Comparison of ENCODE assay signal across 8 cellular contexts in genomic region chr4:112817933-112818921, GRCh38.
DNase-seq lines count a peak whose midpoint lies in the region; ATAC-seq and TF ChIP-seq lines count a peak whose summit lies in the region.

No MANE protein-coding gene starts in this region.

- no peak overlapping the region for H3K4me3 Mint-ChIP-seq in CD4-positive, alpha-beta T cell
- peak overlapping the region; percentile 73 for H3K4me3 Mint-ChIP-seq in activated CD8-positive, alpha-beta memory T cell treated with anti-CD3 and anti-CD28 coated beads, Interleukin-2, amount 10 ng/mL, durations not matched to agents 7 days and 5 days
- peak overlapping the region; percentile 38 for H3K4me3 Mint-ChIP-seq in natural killer cell treated with Interleukin-12 subunit alpha and Interleukin-12 subunit beta and Interleukin-15 and Interleukin-18, amount 100 ng/mL, for 72 hours

- H3K4me3 ChIP-seq in fibroblast of pulmonary artery (replicated peaks; ENCODE audit: low read depth, low read length) (peak overlapping the region; percentile 62), tibial nerve (peak overlapping the region; percentile 43 to 54 (median 48))

- CTCF ChIA-PET in CD4-positive, alpha-beta T cell (lab: Charles Lee) = no interaction called here
- CTCF ChIA-PET in activated CD8-positive, alpha-beta memory T cell treated with anti-CD3 and anti-CD28 coated beads, Interleukin-2, amount 10 ng/mL, durations not matched to agents 7 days and 5 days (lab: Charles Lee) = interaction anchor here (1.8 kb wide), 1 partner anchor 134 kb away, joined by 4 read pairs; no protein-coding TSS in a partner anchor

- no peaks in the 10 kb centered on the region for H3K36me3 Mint-ChIP-seq in CD4-positive, alpha-beta T cell (ENCODE audit: low read depth)
- H3K36me3 Mint-ChIP-seq in activated CD8-positive, alpha-beta memory T cell treated with anti-CD3 and anti-CD28 coated beads, Interleukin-2, amount 10 ng/mL, durations not matched to agents 7 days and 5 days = no peaks in the 10 kb centered on the region
- no peaks in the 10 kb centered on the region for H3K36me3 Mint-ChIP-seq in natural killer cell treated with Interleukin-12 subunit alpha and Interleukin-12 subunit beta and Interleukin-15 and Interleukin-18, amount 100 ng/mL, for 72 hours

- peak; percentile 32 for ATAC-seq in CD4-positive, alpha-beta T cell (ENCODE audit: poor library complexity)
- peak; percentile 83 for ATAC-seq in GM19025 (IDR thresholded peaks at IDR 0.05; ENCODE audit: low read depth, unreplicated experiment)
- ATAC-seq in HG03103 (IDR thresholded peaks at IDR 0.05; ENCODE audit: low read depth, unreplicated experiment) = peak; percentile 94
- ATAC-seq in activated CD8-positive, alpha-beta memory T cell treated with anti-CD3 and anti-CD28 coated beads, Interleukin-2, amount 10 ng/mL, durations not matched to agents 7 days and 5 days = peak; percentile 95
- peak; percentile 53 to 67 for ATAC-seq in natural killer cell treated with Interleukin-12 subunit alpha and Interleukin-12 subunit beta and Interleukin-15 and Interleukin-18, amount 100 ng/mL, for 72 hours

- WGBS in tibial nerve, 2 donors = 2 to 6% methylated on average over 16 of the region's 16 CpGs

- no peak for DNase-seq in CD4-positive, alpha-beta T cell
- peak; percentile 63 for DNase-seq in NCI-H226
- DNase-seq in activated CD8-positive, alpha-beta memory T cell treated with anti-CD3 and anti-CD28 coated beads, Interleukin-2, amount 10 ng/mL, durations not matched to agents 7 days and 5 days = peak; percentile 77
- peak; percentile 84 for DNase-seq in fibroblast of pulmonary artery (ENCODE audit: low read depth)
- no peak for DNase-seq in natural killer cell treated with Interleukin-12 subunit alpha and Interleukin-12 subunit beta and Interleukin-15 and Interleukin-18, amount 100 ng/mL, for 72 hours (ENCODE audit: low spot score)
- peak; percentile 57 to 77 for DNase-seq in tibial nerve (ENCODE audit: low spot score in 2 of 2)

- H3K27me3 ChIP-seq in CD4-positive, alpha-beta T cell (ENCODE audit: control insufficient read depth, insufficient read depth, low read length) = peaks cover 11% of the 10 kb centered on the region
- H3K27me3 ChIP-seq in tibial nerve = no peaks in the 10 kb centered on the region

- peak in 1 of 2 donors; percentile 69 for TF ChIP-seq EP300 in tibial nerve (IDR thresholded peaks at IDR 0.05)

- no peaks in the 10 kb centered on the region for H3K4me1 Mint-ChIP-seq in CD4-positive, alpha-beta T cell (ENCODE audit: low read depth)
- H3K4me1 Mint-ChIP-seq in activated CD8-positive, alpha-beta memory T cell treated with anti-CD3 and anti-CD28 coated beads, Interleukin-2, amount 10 ng/mL, durations not matched to agents 7 days and 5 days = peaks cover 16% of the 10 kb centered on the region
- H3K4me1 Mint-ChIP-seq in natural killer cell treated with Interleukin-12 subunit alpha and Interleukin-12 subunit beta and Interleukin-15 and Interleukin-18, amount 100 ng/mL, for 72 hours (ENCODE audit: low read depth in 2 of 2) = peaks cover 5 to 8% of the 10 kb centered on the region in 2 donors

- no peaks in the 10 kb centered on the region for H3K9me3 ChIP-seq in CD4-positive, alpha-beta T cell (ENCODE audit: control insufficient read depth, low read length)
- no peaks in the 10 kb centered on the region for H3K9me3 ChIP-seq in tibial nerve

- H3K27me3 Mint-ChIP-seq in CD4-positive, alpha-beta T cell = peaks cover 46% of the 10 kb centered on the region
- H3K27me3 Mint-ChIP-seq in activated CD8-positive, alpha-beta memory T cell treated with anti-CD3 and anti-CD28 coated beads, Interleukin-2, amount 10 ng/mL, durations not matched to agents 7 days and 5 days = peaks cover 20% of the 10 kb centered on the region
- peaks cover 18 to 40% of the 10 kb centered on the region in 2 donors for H3K27me3 Mint-ChIP-seq in natural killer cell treated with Interleukin-12 subunit alpha and Interleukin-12 subunit beta and Interleukin-15 and Interleukin-18, amount 100 ng/mL, for 72 hours

- H3K27ac ChIP-seq in CD4-positive, alpha-beta T cell (ENCODE audit: low read depth, low read length) = no peak overlapping the region
- H3K27ac ChIP-seq in tibial nerve = peak overlapping the region; percentile 52 to 91 (median 74)

- no peak for TF ChIP-seq CTCF in CD4-positive, alpha-beta T cell (IDR thresholded peaks at IDR 0.05)
- no peak for TF ChIP-seq CTCF in fibroblast of pulmonary artery (IDR thresholded peaks at IDR 0.05; ENCODE audit: low read length, missing control alignments)
- TF ChIP-seq CTCF in tibial nerve (IDR thresholded peaks at IDR 0.05) = no peak

- no peaks in the 10 kb centered on the region for H3K36me3 ChIP-seq in tibial nerve

- POLR2A ChIA-PET in CD4-positive, alpha-beta T cell (lab: Charles Lee) = no interaction called here

- peak; percentile 28 to 62 for TF ChIP-seq POLR2A in tibial nerve (IDR thresholded peaks at IDR 0.05)

- intact Hi-C loops in CD4-positive, alpha-beta T cell (cut with DNase I, micrococcal nuclease) = no loop called here

- H3K27ac Mint-ChIP-seq in CD4-positive, alpha-beta T cell = no peak overlapping the region
- H3K27ac Mint-ChIP-seq in activated CD8-positive, alpha-beta memory T cell treated with anti-CD3 and anti-CD28 coated beads, Interleukin-2, amount 10 ng/mL, durations not matched to agents 7 days and 5 days = peak overlapping the region; percentile 65
- peak overlapping the region in 1 of 2 donors; percentile 42 for H3K27ac Mint-ChIP-seq in natural killer cell treated with Interleukin-12 subunit alpha and Interleukin-12 subunit beta and Interleukin-15 and Interleukin-18, amount 100 ng/mL, for 72 hours

- H3K4me1 ChIP-seq in tibial nerve = peaks cover 0 to 15% (median 0%) of the 10 kb centered on the region in 4 donors

- no peaks in the 10 kb centered on the region for H3K9me3 Mint-ChIP-seq in CD4-positive, alpha-beta T cell
- H3K9me3 Mint-ChIP-seq in activated CD8-positive, alpha-beta memory T cell treated with anti-CD3 and anti-CD28 coated beads, Interleukin-2, amount 10 ng/mL, durations not matched to agents 7 days and 5 days (ENCODE audit: low read depth) = no peaks in the 10 kb centered on the region
- no peaks in the 10 kb centered on the region for H3K9me3 Mint-ChIP-seq in natural killer cell treated with Interleukin-12 subunit alpha and Interleukin-12 subunit beta and Interleukin-15 and Interleukin-18, amount 100 ng/mL, for 72 hours

Comparison
In these comparisons a context has a peak if more than half of its experiments do, and no peak if none do; other contexts are left out.
1. ATAC-seq: peak in every context shown above with its lines; median percentile 95 in activated CD8-positive, alpha-beta memory T cell treated with anti-CD3 and anti-CD28 coated beads, Interleukin-2, amount 10 ng/mL, durations not matched to agents 7 days and 5 days; 94 in HG03103; 83 in GM19025; 60 in natural killer cell treated with Interleukin-12 subunit alpha and Interleukin-12 subunit beta and Interleukin-15 and Interleukin-18, amount 100 ng/mL, for 72 hours; 32 in CD4-positive, alpha-beta T cell.
2. DNase-seq: peak in NCI-H226 (single experiment), activated CD8-positive, alpha-beta memory T cell treated with anti-CD3 and anti-CD28 coated beads, Interleukin-2, amount 10 ng/mL, durations not matched to agents 7 days and 5 days (single experiment), fibroblast of pulmonary artery (single experiment) and tibial nerve (2 of 2); none in CD4-positive, alpha-beta T cell (0 of 10) and natural killer cell treated with Interleukin-12 subunit alpha and Interleukin-12 subunit beta and Interleukin-15 and Interleukin-18, amount 100 ng/mL, for 72 hours (single experiment).